ENCODE assay signal across 21 cellular contexts in genomic region chr11:69947772-69948255, GRCh38.
DNase-seq lines count a peak whose midpoint lies in the region; ATAC-seq, FAIRE-seq and TF ChIP-seq lines count a peak whose summit lies in the region.
"Had no signal": no experiment of that assay in that cellular context is flagged by ENCODE, and none has a peak within 500 bp of the region (broad histone marks: within the 10 kb centered on the region; RNA-seq: fewer than 3 reads in every experiment).

No MANE protein-coding gene starts in this region.

- no peak for TF ChIP-seq CTCF in HCT116 (IDR thresholded peaks at IDR 0.05 in 2 of 3, conservative IDR thresholded peaks at IDR 0.05 in 1 of 3; ENCODE audit: borderline replicate concordance in 1 of 3, insufficient read depth in 1 of 3, low read depth in 2 of 3, low read length in 2 of 3)
- TF ChIP-seq CTCF in astrocyte (IDR thresholded peaks at IDR 0.05; ENCODE audit: insufficient read depth, low read depth, low read length) = no peak

- H3K27me3 Mint-ChIP-seq in astrocyte (ENCODE audit: low read depth, unreplicated experiment) = peaks cover 18% of the 10 kb centered on the region
- H3K27me3 Mint-ChIP-seq: activated CD8-positive, alpha-beta memory T cell treated with anti-CD3 and anti-CD28 coated beads, Interleukin-2, amount 10 ng/mL, durations not matched to agents 7 days and 5 days had no signal

- peak; percentile 30 for TF ChIP-seq POLR2A in HCT116 (IDR thresholded peaks at IDR 0.05; ENCODE audit: borderline replicate concordance, extremely low read depth, insufficient read depth, insufficient read length)

- intact Hi-C loops in HCT116 (cut with micrococcal nuclease) = loop anchor here (2.0 to 5.0 kb wide), 2 partner anchors 119 to 131 kb away; partner anchors contain the start of gene ANO1

- no peaks in the 10 kb centered on the region for H3K27me3 ChIP-seq in BLaER1
- no peaks in the 10 kb centered on the region for H3K27me3 ChIP-seq in HCT116 (ENCODE audit: insufficient read depth, low read length)
- H3K27me3 ChIP-seq in astrocyte (ENCODE audit: insufficient read depth, low read length) = no peaks in the 10 kb centered on the region
- H3K27me3 ChIP-seq in muscle layer of duodenum (ENCODE audit: low read depth, low read length) = peaks cover 3% of the 10 kb centered on the region

- no TSS peak for BruUV-seq in HCT116 (replicated peaks; lab: Mats Ljungman, UMichigan)

- H3K36me3 ChIP-seq in BLaER1 (no peaks in the 10 kb centered on the region), HCT116 (ENCODE audit: control insufficient read depth in 1 of 2, insufficient read depth in 2 of 2, low read length in 2 of 2) (no peaks in the 10 kb centered on the region), astrocyte (ENCODE audit: insufficient read depth, low read length) (no peaks in the 10 kb centered on the region), muscle layer of duodenum (ENCODE audit: control insufficient read depth in 1 of 2, insufficient read depth in 2 of 2, low read length in 2 of 2) (no peaks in the 10 kb centered on the region)

- H4K20me1 ChIP-seq in BLaER1 (no peaks in the 10 kb centered on the region), HCT116 (ENCODE audit: insufficient read depth) (no peaks in the 10 kb centered on the region), astrocyte (ENCODE audit: insufficient read depth, low read length) (no peaks in the 10 kb centered on the region)

- no peaks in the 10 kb centered on the region for H3K9me2 ChIP-seq in HCT116 (ENCODE audit: insufficient read depth)
- H3K9me2 ChIP-seq: SK-N-SH had no signal

- peaks cover 50% of the 10 kb centered on the region for H3K4me1 ChIP-seq in BLaER1
- peaks cover 48 to 70% of the 10 kb centered on the region in 2 experiments for H3K4me1 ChIP-seq in HCT116 (ENCODE audit: control insufficient read depth in 1 of 2, insufficient read depth in 2 of 2, low read length in 2 of 2)
- peaks cover 29% of the 10 kb centered on the region for H3K4me1 ChIP-seq in astrocyte (ENCODE audit: insufficient read depth, low read length)
- H3K4me1 ChIP-seq in muscle layer of duodenum (ENCODE audit: control insufficient read depth in 1 of 2, insufficient read depth in 2 of 2, low read length in 2 of 2) = peaks cover 0 to 5% of the 10 kb centered on the region in 2 donors
- H3K4me1 ChIP-seq: psoas muscle had no signal

- H3K9ac ChIP-seq in BLaER1 (no peak overlapping the region; the same call in 1 of the 2 replicates), HCT116 (ENCODE audit: low read length) (peak overlapping the region; percentile 78), astrocyte (ENCODE audit: low read length) (peak overlapping the region; percentile 60)
- H3K9ac ChIP-seq: SK-N-SH had no signal

- RAD21 ChIA-PET in HCT116 (lab: Charles Lee; ENCODE audit: low non-redundant PET in 1 of 2, low total read pairs in 2 of 2, uncharacterized antibody in 2 of 2, unreplicated experiment in 2 of 2) = no interaction called here

- H3K4me3 ChIP-seq in BLaER1 (no peak overlapping the region), HCT116 (replicated peaks in 1 of 2; ENCODE audit: low read depth in 1 of 2, low read length in 2 of 2) (peak overlapping the region in 1 of 2 experiments; percentile 41; a peak in 2 of 4 replicates), astrocyte (ENCODE audit: insufficient read depth, low read depth, low read length) (no peak overlapping the region), muscle layer of duodenum (ENCODE audit: low read depth in 1 of 2, low read length in 2 of 2) (no peak overlapping the region)
- H3K4me3 ChIP-seq: psoas muscle, skin epidermis had no signal

- H3K4me2 ChIP-seq in BLaER1 = peak overlapping the region; percentile 47
- peak overlapping the region; percentile 80 for H3K4me2 ChIP-seq in HCT116 (ENCODE audit: low read length)
- H3K4me2 ChIP-seq in astrocyte (ENCODE audit: low read length) = peak overlapping the region; percentile 47
- H3K4me2 ChIP-seq: SK-N-SH had no signal

- peak; percentile 51 for DNase-seq in HCT116 (ENCODE audit: low read depth, low spot score)
- no peak for DNase-seq in astrocyte (ENCODE audit: low read depth)
- DNase-seq in COLO668 (lab: John Stamatoyannopoulos, UW; ENCODE audit: unreplicated experiment) = no peak
- DNase-seq in activated CD4-positive, CD25-positive, alpha-beta regulatory T cell treated with anti-CD3 and anti-CD28 coated beads, Interleukin-2, amount 50 U/mL, for 72 hours = no peak
- DNase-seq in SIG-M5 (lab: John Stamatoyannopoulos, UW) = no peak
- DNase-seq: activated CD8-positive, alpha-beta memory T cell treated with anti-CD3 and anti-CD28 coated beads, Interleukin-2, amount 10 ng/mL, durations not matched to agents 7 days and 5 days; GOT3; hippocampal formation; NCI-H1436 treated with DMSO at 0.1 percent for 48 hours; NCI-H2171 treated with DMSO at 0.1 percent for 48 hours; stimulated activated CD4-positive, alpha-beta T cell treated with anti-CD3 and anti-CD28 coated beads, Interleukin-4, amount 100 ng/mL, for 4 hours had no signal

- H3K79me2 ChIP-seq in HCT116 (ENCODE audit: insufficient read depth, low read length) (no peaks in the 10 kb centered on the region), astrocyte (ENCODE audit: insufficient read depth, low read length) (no peaks in the 10 kb centered on the region)

- H3K4me1 Mint-ChIP-seq in astrocyte (ENCODE audit: low read depth, unreplicated experiment) = peaks cover 17% of the 10 kb centered on the region
- H3K4me1 Mint-ChIP-seq: activated CD8-positive, alpha-beta memory T cell treated with anti-CD3 and anti-CD28 coated beads, Interleukin-2, amount 10 ng/mL, durations not matched to agents 7 days and 5 days; activated T-helper 17 cell treated with anti-CD3 and anti-CD28 coated beads, Interleukin-2, amount 50 U/mL, for 72 hours had no signal

- no peak for FAIRE-seq in astrocyte (lab: Jason Lieb, UNC)
- FAIRE-seq: islet of Langerhans had no signal

- H3K4me3 Mint-ChIP-seq in astrocyte (ENCODE audit: unreplicated experiment) = no peak overlapping the region
- H3K4me3 Mint-ChIP-seq: activated CD8-positive, alpha-beta memory T cell treated with anti-CD3 and anti-CD28 coated beads, Interleukin-2, amount 10 ng/mL, durations not matched to agents 7 days and 5 days; activated T-helper 17 cell treated with anti-CD3 and anti-CD28 coated beads, Interleukin-2, amount 50 U/mL, for 72 hours; memory B cell; nephron had no signal

- TF ChIP-seq RAD21 in HCT116 (IDR thresholded peaks at IDR 0.05; ENCODE audit: low read depth) = no peak

- POLR2A ChIA-PET in HCT116 (lab: Charles Lee) = interaction anchor here (1.4 kb wide), 1 partner anchor 251 kb away, joined by 3 read pairs; no protein-coding TSS in a partner anchor

- H3K27ac Mint-ChIP-seq in astrocyte (ENCODE audit: unreplicated experiment) = no peak overlapping the region
- H3K27ac Mint-ChIP-seq: activated CD8-positive, alpha-beta memory T cell treated with anti-CD3 and anti-CD28 coated beads, Interleukin-2, amount 10 ng/mL, durations not matched to agents 7 days and 5 days; activated T-helper 17 cell treated with anti-CD3 and anti-CD28 coated beads, Interleukin-2, amount 50 U/mL, for 72 hours; memory B cell had no signal

- ATAC-seq in HCT116 (peak; percentile 41), GM21619 (IDR thresholded peaks at IDR 0.05; ENCODE audit: unreplicated experiment) (no peak)
- ATAC-seq: activated CD8-positive, alpha-beta memory T cell treated with anti-CD3 and anti-CD28 coated beads, Interleukin-2, amount 10 ng/mL, durations not matched to agents 7 days and 5 days; activated T-helper 17 cell treated with anti-CD3 and anti-CD28 coated beads, Interleukin-2, amount 50 U/mL, for 72 hours; psoas muscle had no signal

- H2AFZ ChIP-seq in HCT116 (ENCODE audit: low read depth, low read length, poor library complexity, severe bottlenecking) (peak overlapping the region; percentile 22), astrocyte (ENCODE audit: low read depth, low read length) (no peak overlapping the region)

- H3K27ac ChIP-seq in BLaER1 (no peak overlapping the region), HCT116 (ENCODE audit: low read depth, low read length) (peak overlapping the region; percentile 97), astrocyte (ENCODE audit: low read depth, low read length) (peak overlapping the region; percentile 85), muscle layer of duodenum (ENCODE audit: low read length) (peak overlapping the region; percentile 7)
- H3K27ac ChIP-seq: psoas muscle had no signal

- CTCF ChIA-PET in HCT116 (lab: Charles Lee) = interaction anchor here (1.0 to 1.5 kb wide), 5 partner anchors 11 to 244 kb away, joined by 3 to 4 read pairs (median 3); no protein-coding TSS in a partner anchor

- H3K9me3 Mint-ChIP-seq in astrocyte (ENCODE audit: unreplicated experiment) = peaks cover 6% of the 10 kb centered on the region
- H3K9me3 Mint-ChIP-seq: activated T-helper 17 cell treated with anti-CD3 and anti-CD28 coated beads, Interleukin-2, amount 50 U/mL, for 72 hours; memory B cell; nephron had no signal

- H3K36me3 Mint-ChIP-seq in astrocyte (ENCODE audit: low read depth, unreplicated experiment) = no peaks in the 10 kb centered on the region
- H3K36me3 Mint-ChIP-seq: activated CD8-positive, alpha-beta memory T cell treated with anti-CD3 and anti-CD28 coated beads, Interleukin-2, amount 10 ng/mL, durations not matched to agents 7 days and 5 days; memory B cell had no signal

- peaks cover 9% of the 10 kb centered on the region; the same call in 1 of the 2 replicates for H3K9me3 ChIP-seq in BLaER1
- peaks cover 0 to 10% of the 10 kb centered on the region in 2 experiments; a peak in 1 of 4 replicates for H3K9me3 ChIP-seq in HCT116 (ENCODE audit: control insufficient read depth in 1 of 2, insufficient read depth in 1 of 2, low read depth in 1 of 2, low read length in 2 of 2)
- H3K9me3 ChIP-seq in astrocyte (ENCODE audit: insufficient read depth, low read depth, low read length) = peaks cover 5% of the 10 kb centered on the region
- no peaks in the 10 kb centered on the region for H3K9me3 ChIP-seq in muscle layer of duodenum (ENCODE audit: control insufficient read depth in 1 of 2, low read length in 2 of 2)
- H3K9me3 ChIP-seq: SK-N-SH had no signal

TF ChIP-seq in HCT116, 20 proteins besides CTCF, POLR2A, EP300 and RAD21:
- TF ChIP-seq YY1 (IDR thresholded peaks at IDR 0.05; ENCODE audit: extremely low read depth, insufficient replicate concordance, low read depth, low read length) (peak; percentile 33), ZNF274 (IDR thresholded peaks at IDR 0.05; ENCODE audit: low read depth, low read length) (no peak)
